In the genomic region with DNA sequence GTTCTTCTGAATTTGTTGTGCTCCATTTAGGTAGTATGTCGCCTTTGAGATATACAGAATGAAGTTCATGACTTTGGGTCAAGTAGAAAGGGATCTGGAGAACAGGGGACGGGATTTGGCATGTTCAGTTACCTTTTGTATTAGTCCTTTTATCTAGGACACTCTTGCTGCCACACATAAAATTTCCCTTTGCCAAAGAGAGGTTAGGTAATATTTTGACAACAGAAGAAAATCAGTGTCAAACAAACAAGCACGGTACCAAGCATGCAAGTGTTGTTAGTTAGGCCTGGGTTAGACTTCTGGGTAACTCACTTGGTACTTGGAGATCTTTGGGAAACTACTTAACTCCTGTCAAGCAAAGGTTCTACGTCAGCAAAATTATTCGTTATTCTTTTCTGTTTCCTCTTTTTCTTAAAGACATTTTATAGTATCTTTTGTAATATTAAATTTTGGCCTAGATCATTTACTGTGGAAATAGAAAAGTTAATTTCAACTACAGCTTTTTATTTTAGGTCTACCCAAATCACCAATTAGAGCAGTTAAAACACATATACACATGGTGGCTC, we compare ENCODE assay signal across 27 cellular contexts.
"Had no signal": no experiment of that assay in that cellular context is flagged by ENCODE, and none has a peak within 500 bp of the region (broad histone marks: within the 10 kb centered on the region; RNA-seq: fewer than 3 reads in every experiment).

No MANE protein-coding gene starts in this region.

- DNase-seq: activated CD4-positive, alpha-beta T cell treated with anti-CD3 and anti-CD28 coated beads, Interleukin-2, amount 10 ng/mL, durations not matched to agents 24 days and 14 days; activated CD4-positive, CD25-positive, alpha-beta regulatory T cell; activated CD8-positive, alpha-beta T cell treated with anti-CD3 and anti-CD28 coated beads for 36 hours; activated naive CD4-positive, alpha-beta T cell; activated naive CD8-positive, alpha-beta T cell treated with anti-CD3 and anti-CD28 coated beads for 36 hours; activated T-cell treated with anti-CD3 and anti-CD28 coated beads, Interleukin-2, amount 50 U/mL, for 1 hour; amniotic stem cell; colonic mucosa; erythroblast; foreskin melanocyte; head of caudate nucleus; midbrain; nephron progenitor cell; nucleus accumbens; posterior cingulate gyrus; stimulated activated CD4-positive, alpha-beta T cell treated with anti-CD3 and anti-CD28 coated beads, Interleukin-12 subunit alpha, Interleukin-12 subunit beta, amount 100 ng/mL, for 4 hours; stimulated activated CD4-positive, alpha-beta T cell treated with anti-CD3 and anti-CD28 coated beads, Interleukin-1b, Interleukin-23, amount 100 ng/mL, for 48 hours; stimulated activated CD8-positive, alpha-beta memory T cell treated with anti-CD3 and anti-CD28 coated beads, Interleukin-4, amount 100 ng/mL, for 48 hours; stimulated activated naive CD4-positive, alpha-beta T cell treated with Interleukin-2 at 50 U/mL for 16 hours; substantia nigra; T-cell; trophoblast cell had no signal

- H3K27ac Mint-ChIP-seq: activated CD4-positive, alpha-beta T cell treated with anti-CD3 and anti-CD28 coated beads, Interleukin-2, amount 10 ng/mL, durations not matched to agents 24 days and 14 days; activated CD8-positive, alpha-beta T cell treated with anti-CD3 and anti-CD28 coated beads for 36 hours; activated naive CD8-positive, alpha-beta T cell treated with anti-CD3 and anti-CD28 coated beads for 36 hours; activated T-helper 17 cell treated with anti-CD3 and anti-CD28 coated beads, Interleukin-2, amount 50 U/mL, for 72 hours; nephron progenitor cell; T-cell had no signal

- H3K9me3 Mint-ChIP-seq: activated naive CD8-positive, alpha-beta T cell treated with anti-CD3 and anti-CD28 coated beads for 36 hours; brain had no signal

- H3K36me3 Mint-ChIP-seq: activated naive CD8-positive, alpha-beta T cell treated with anti-CD3 and anti-CD28 coated beads for 36 hours; brain; T-cell had no signal

- H3K4me3 Mint-ChIP-seq: activated CD4-positive, alpha-beta T cell treated with anti-CD3 and anti-CD28 coated beads, Interleukin-2, amount 10 ng/mL, durations not matched to agents 24 days and 14 days; activated CD8-positive, alpha-beta T cell treated with anti-CD3 and anti-CD28 coated beads for 36 hours; activated naive CD8-positive, alpha-beta T cell treated with anti-CD3 and anti-CD28 coated beads for 36 hours; activated T-helper 17 cell treated with anti-CD3 and anti-CD28 coated beads, Interleukin-2, amount 50 U/mL, for 72 hours; central memory CD8-positive, alpha-beta T cell; nephron progenitor cell; T-cell had no signal

- H3K27ac ChIP-seq: colonic mucosa had no signal

- H3K4me1 Mint-ChIP-seq: activated CD4-positive, alpha-beta T cell treated with anti-CD3 and anti-CD28 coated beads, Interleukin-2, amount 10 ng/mL, durations not matched to agents 24 days and 14 days; activated naive CD8-positive, alpha-beta T cell treated with anti-CD3 and anti-CD28 coated beads for 36 hours; activated T-helper 17 cell treated with anti-CD3 and anti-CD28 coated beads, Interleukin-2, amount 50 U/mL, for 72 hours; central memory CD8-positive, alpha-beta T cell; T-cell had no signal

- H3K36me3 ChIP-seq: colonic mucosa had no signal

- H3K9me3 ChIP-seq: colonic mucosa had no signal

- H3K27me3 ChIP-seq: colonic mucosa had no signal

- H3K27me3 Mint-ChIP-seq: activated CD4-positive, alpha-beta T cell treated with anti-CD3 and anti-CD28 coated beads, Interleukin-2, amount 10 ng/mL, durations not matched to agents 24 days and 14 days; activated CD8-positive, alpha-beta T cell treated with anti-CD3 and anti-CD28 coated beads for 36 hours; activated naive CD8-positive, alpha-beta T cell treated with anti-CD3 and anti-CD28 coated beads for 36 hours; activated T-helper 17 cell treated with anti-CD3 and anti-CD28 coated beads, Interleukin-2, amount 50 U/mL, for 72 hours; central memory CD8-positive, alpha-beta T cell; T-cell had no signal

- ATAC-seq: activated CD8-positive, alpha-beta T cell treated with anti-CD3 and anti-CD28 coated beads for 36 hours; activated T-helper 17 cell treated with anti-CD3 and anti-CD28 coated beads, Interleukin-2, amount 50 U/mL, for 72 hours; SK-N-SH treated with all-trans-retinoic acid at 6 μM for 48 hours; T-cell had no signal

- H3K4me3 ChIP-seq: colonic mucosa, lung had no signal
